In the genomic region with DNA sequence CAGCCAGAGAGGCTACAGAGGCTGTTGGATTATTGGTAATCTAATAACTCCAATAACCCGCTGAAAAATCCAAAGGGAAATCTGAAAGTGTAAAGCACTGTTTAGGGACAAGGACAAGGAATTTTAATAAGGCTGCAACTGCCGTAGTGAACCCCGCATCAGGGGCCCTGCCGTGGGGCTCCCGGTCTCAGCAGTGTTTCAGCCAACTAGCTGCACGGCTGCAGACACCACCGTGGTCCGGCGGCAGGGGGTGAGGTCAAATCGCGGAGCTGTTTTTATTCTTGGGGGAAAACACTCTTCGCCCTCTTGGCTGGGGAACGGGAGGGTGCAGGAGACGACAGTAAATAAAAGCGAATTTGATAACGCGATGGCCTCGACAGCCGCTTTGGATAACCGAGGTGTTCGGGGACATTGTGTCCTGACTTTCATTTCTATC, we compare ENCODE assay signal across 8 cellular contexts. TPM values are rescaled to one million over a fixed set of nuclear protein-coding genes. Genes with fewer than 3 reads are reported as not detected.
DNase-seq lines count a peak whose midpoint lies in the region; ATAC-seq and TF ChIP-seq lines count a peak whose summit lies in the region.

No MANE protein-coding gene starts in this region.

- H3K4me1 ChIP-seq in effector memory CD4-positive, alpha-beta T cell (ENCODE audit: control insufficient read depth, insufficient read depth, low read length, poor library complexity, severe bottlenecking) = peaks cover 23% of the 10 kb centered on the region
- H3K4me1 ChIP-seq in urinary bladder (ENCODE audit: insufficient read depth) = peaks cover 3% of the 10 kb centered on the region

- H3K9me3 Mint-ChIP-seq in naive B cell = no peaks in the 10 kb centered on the region

- H3K27me3 Mint-ChIP-seq in naive B cell = no peaks in the 10 kb centered on the region

- no peak for ATAC-seq in naive B cell (ENCODE audit: low read depth in 2 of 2)

- H3K36me3 ChIP-seq in GM06990 (ENCODE audit: control insufficient read depth, insufficient read depth, low read length) = no peaks in the 10 kb centered on the region
- H3K36me3 ChIP-seq in WERI-Rb-1 = no peaks in the 10 kb centered on the region
- no peaks in the 10 kb centered on the region for H3K36me3 ChIP-seq in effector memory CD4-positive, alpha-beta T cell (ENCODE audit: control insufficient read depth, insufficient read depth, low read length)
- H3K36me3 ChIP-seq in urinary bladder (ENCODE audit: insufficient read depth) = no peaks in the 10 kb centered on the region

- DNase-seq in GM06990 (ENCODE audit: extremely low read depth, insufficient read length) (no peak), WERI-Rb-1 (no peak), naive B cell (no peak), NCI-H2227 treated with DMSO at 0.1 percent for 48 hours (lab: John Stamatoyannopoulos, UW) (no peak), GM10266 (ENCODE audit: extremely low spot score) (no peak), SIG-M5 (lab: John Stamatoyannopoulos, UW) (no peak)
- DNase-seq in effector memory CD4-positive, alpha-beta T cell = no peak

- peaks cover 53 to 81% (median 69%) of the 10 kb centered on the region in 3 donors for H3K4me1 Mint-ChIP-seq in naive B cell

- no peaks in the 10 kb centered on the region for H3K36me3 Mint-ChIP-seq in naive B cell

- no peaks in the 10 kb centered on the region; the same call in none of the 2 replicates for H3K27me3 ChIP-seq in GM06990 (replicated peaks; ENCODE audit: control insufficient read depth, insufficient read depth, low read length)
- peaks cover 48% of the 10 kb centered on the region for H3K27me3 ChIP-seq in WERI-Rb-1 (ENCODE audit: insufficient read depth, low read depth, severe bottlenecking)
- no peaks in the 10 kb centered on the region for H3K27me3 ChIP-seq in effector memory CD4-positive, alpha-beta T cell (replicated peaks; ENCODE audit: control insufficient read depth, insufficient read depth, low read length, poor library complexity, severe bottlenecking)

- H3K27ac Mint-ChIP-seq in naive B cell = peak overlapping the region; percentile 39 to 99 (median 68)

- peak overlapping the region; percentile 6 for H3K4me3 ChIP-seq in GM06990 (replicated peaks; ENCODE audit: low read depth, low read length)
- H3K4me3 ChIP-seq in WERI-Rb-1 (ENCODE audit: low read depth, low read length) = peak overlapping the region; percentile 62
- peak overlapping the region; percentile 94 for H3K4me3 ChIP-seq in effector memory CD4-positive, alpha-beta T cell (ENCODE audit: insufficient read depth, low read depth, low read length, poor library complexity, severe bottlenecking)
- peak overlapping the region; percentile 32 for H3K4me3 ChIP-seq in urinary bladder (ENCODE audit: low read depth, low read length)

- H3K4me3 Mint-ChIP-seq in naive B cell = peak overlapping the region; percentile 88 to 100 (median 98)

- under 1% methylated on average over 21 of the region's 21 CpGs for WGBS in urinary bladder

- TF ChIP-seq CTCF in GM06990 (IDR thresholded peaks at IDR 0.05; ENCODE audit: insufficient read depth, low read length, poor library complexity, severe bottlenecking) (no peak), WERI-Rb-1 (IDR thresholded peaks at IDR 0.05; ENCODE audit: low read depth, low read length) (no peak), GM10266 (IDR thresholded peaks at IDR 0.05; ENCODE audit: control insufficient read depth, insufficient read depth, low read depth, missing control alignments) (no peak)

- no peaks in the 10 kb centered on the region for H3K9me3 ChIP-seq in WERI-Rb-1 (ENCODE audit: severe bottlenecking)
- H3K9me3 ChIP-seq in effector memory CD4-positive, alpha-beta T cell (ENCODE audit: control insufficient read depth, low read length) = no peaks in the 10 kb centered on the region

- H3K27ac ChIP-seq in WERI-Rb-1 (no peak overlapping the region), urinary bladder (ENCODE audit: low read depth) (peak overlapping the region; percentile 97)
- peak overlapping the region; percentile 95 for H3K27ac ChIP-seq in effector memory CD4-positive, alpha-beta T cell (ENCODE audit: insufficient read depth, low read length, poor library complexity, severe bottlenecking)

RNA-seq across cellular contexts. Expression of a gene that starts 6.1 kb away (rescaled TPM):
- polyA plus RNA-seq in naive B cell (ENCODE audit: low read depth in 6 of 6) (10 to 100 TPM; 20.7 to 39.3 (median 31.9) TPM), urinary bladder (96.4 TPM)
- total RNA-seq in urinary bladder = 9.8 TPM

RNA-seq across cellular contexts. Expression of a gene that starts 36.8 kb away (rescaled TPM):
- polyA plus RNA-seq in naive B cell (ENCODE audit: low read depth in 6 of 6) = not detected
- total RNA-seq in urinary bladder = not detected
- polyA plus RNA-seq in urinary bladder = not detected

Comparison
In these comparisons a context has a peak if more than half of its experiments do, and no peak if none do; other contexts are left out.
1. H3K4me3 ChIP-seq: peak in every context shown above with its lines; median percentile 94 in effector memory CD4-positive, alpha-beta T cell; 62 in WERI-Rb-1; 32 in urinary bladder; 6 in GM06990.